Comparison of ENCODE assay signal across 8 cellular contexts in the genomic region with DNA sequence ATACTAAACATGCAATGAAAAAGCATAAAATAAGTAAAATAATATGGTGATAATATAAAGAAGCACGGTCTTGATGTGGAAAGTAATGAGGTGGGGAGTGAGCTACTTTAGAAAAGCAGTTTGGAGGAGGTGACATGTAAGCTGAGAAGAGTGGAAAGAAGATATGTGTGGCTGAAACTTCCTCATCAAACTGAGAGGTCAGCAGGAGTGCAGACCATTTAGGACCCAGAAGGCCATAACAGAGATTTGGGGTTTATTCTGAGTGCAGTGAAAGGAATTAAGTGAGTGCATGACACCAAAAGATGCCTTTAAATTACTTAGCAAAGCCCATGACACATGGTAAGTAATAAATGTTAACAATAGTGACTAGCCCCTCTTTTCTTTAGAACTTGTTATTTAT. TPM values are rescaled to one million over a fixed set of nuclear protein-coding genes. Genes with fewer than 3 reads are reported as not detected.
DNase-seq lines count a peak whose midpoint lies in the region; ATAC-seq lines count a peak whose summit lies in the region.

No MANE protein-coding gene starts in this region.

- no peaks in the 10 kb centered on the region for H3K9me3 Mint-ChIP-seq in T-helper 2 cell treated with Interferon-gamma antibody and Interleukin-4, amounts not matched to agents 5 μg/mL and 100 μg/mL, for 36 hours
- no peaks in the 10 kb centered on the region for H3K9me3 Mint-ChIP-seq in activated T-helper 17 cell treated with anti-CD3 and anti-CD28 coated beads, Interleukin-2, amount 50 U/mL, for 72 hours
- H3K9me3 Mint-ChIP-seq in naive thymus-derived CD8-positive, alpha-beta T cell, result peaks cover 0 to 2% (median 0%) of the 10 kb centered on the region in 9 donors

- ATAC-seq in HG03064 (IDR thresholded peaks at IDR 0.05; ENCODE audit: low read depth, unreplicated experiment), result peak; percentile 31
- no peak for ATAC-seq in activated T-helper 17 cell treated with anti-CD3 and anti-CD28 coated beads, Interleukin-2, amount 50 U/mL, for 72 hours (replicated peaks)
- ATAC-seq in naive thymus-derived CD8-positive, alpha-beta T cell, result no peak

- POLR2A ChIA-PET in naive thymus-derived CD8-positive, alpha-beta T cell (lab: Charles Lee), result no interaction called here

- peaks cover 10% of the 10 kb centered on the region for H3K27me3 Mint-ChIP-seq in T-helper 2 cell treated with Interferon-gamma antibody and Interleukin-4, amounts not matched to agents 5 μg/mL and 100 μg/mL, for 36 hours (ENCODE audit: low read depth)
- no peaks in the 10 kb centered on the region for H3K27me3 Mint-ChIP-seq in activated T-helper 17 cell treated with anti-CD3 and anti-CD28 coated beads, Interleukin-2, amount 50 U/mL, for 72 hours
- H3K27me3 Mint-ChIP-seq in naive thymus-derived CD8-positive, alpha-beta T cell, result peaks cover 0 to under 1% (median 0%) of the 10 kb centered on the region in 5 donors

- H3K4me3 Mint-ChIP-seq in T-helper 2 cell treated with Interferon-gamma antibody and Interleukin-4, amounts not matched to agents 5 μg/mL and 100 μg/mL, for 36 hours, result peak overlapping the region; percentile 97
- H3K4me3 Mint-ChIP-seq in activated T-helper 17 cell treated with anti-CD3 and anti-CD28 coated beads, Interleukin-2, amount 50 U/mL, for 72 hours, result peak overlapping the region; percentile 93
- peak overlapping the region; percentile 90 to 98 (median 94) for H3K4me3 Mint-ChIP-seq in naive thymus-derived CD8-positive, alpha-beta T cell

- H3K36me3 Mint-ChIP-seq in T-helper 2 cell treated with Interferon-gamma antibody and Interleukin-4, amounts not matched to agents 5 μg/mL and 100 μg/mL, for 36 hours (ENCODE audit: low read depth), result no peaks in the 10 kb centered on the region
- H3K36me3 Mint-ChIP-seq in activated T-helper 17 cell treated with anti-CD3 and anti-CD28 coated beads, Interleukin-2, amount 50 U/mL, for 72 hours (ENCODE audit: low read depth), result no peaks in the 10 kb centered on the region
- H3K36me3 Mint-ChIP-seq in naive thymus-derived CD8-positive, alpha-beta T cell, result peaks cover 0 to 8% (median 7%) of the 10 kb centered on the region in 3 donors

- H3K27ac Mint-ChIP-seq in T-helper 2 cell treated with Interferon-gamma antibody and Interleukin-4, amounts not matched to agents 5 μg/mL and 100 μg/mL, for 36 hours, result no peak overlapping the region
- H3K27ac Mint-ChIP-seq in activated T-helper 17 cell treated with anti-CD3 and anti-CD28 coated beads, Interleukin-2, amount 50 U/mL, for 72 hours, result peak overlapping the region; percentile 92
- peak overlapping the region; percentile 26 to 95 (median 92) for H3K27ac Mint-ChIP-seq in naive thymus-derived CD8-positive, alpha-beta T cell

- no peak for DNase-seq in T-helper 2 cell treated with Interferon-gamma antibody and Interleukin-4, amounts not matched to agents 5 μg/mL and 100 μg/mL, for 36 hours (ENCODE audit: low spot score)
- DNase-seq in T-helper 2 cell, result no peak
- DNase-seq in naive thymus-derived CD8-positive, alpha-beta T cell, result no peak
- no peak for DNase-seq in hypothalamus (lab: John Stamatoyannopoulos, UW)
- DNase-seq in HK-2 (ENCODE audit: unreplicated experiment), result no peak
- no peak for DNase-seq in NCI-H69 (lab: John Stamatoyannopoulos, UW)

- peaks cover 27% of the 10 kb centered on the region for H3K4me1 Mint-ChIP-seq in T-helper 2 cell treated with Interferon-gamma antibody and Interleukin-4, amounts not matched to agents 5 μg/mL and 100 μg/mL, for 36 hours (ENCODE audit: low read depth)
- H3K4me1 Mint-ChIP-seq in activated T-helper 17 cell treated with anti-CD3 and anti-CD28 coated beads, Interleukin-2, amount 50 U/mL, for 72 hours, result peaks cover 22% of the 10 kb centered on the region
- peaks cover 14 to 53% (median 45%) of the 10 kb centered on the region in 4 donors for H3K4me1 Mint-ChIP-seq in naive thymus-derived CD8-positive, alpha-beta T cell

RNA-seq across cellular contexts. Expression of gene TMEM182, which starts 24.4 kb away (rescaled TPM):
- total RNA-seq in activated T-helper 17 cell treated with anti-CD3 and anti-CD28 coated beads, Interleukin-2, amount 50 U/mL, for 72 hours, result 1 to 10 TPM; 4.9 to 6.4 TPM
- 1 to 10 TPM; 5.3 to 6.3 TPM for total RNA-seq in naive thymus-derived CD8-positive, alpha-beta T cell
- polyA plus RNA-seq in naive thymus-derived CD8-positive, alpha-beta T cell, result 1 to 10 TPM; 3.2 to 7.2 (median 6.3) TPM
